In genomic region chr15:27121672-27122071, GRCh38 we compare ENCODE assay signal across 28 cellular contexts.
"Had no signal": no experiment of that assay in that cellular context is flagged by ENCODE, and none has a peak within 500 bp of the region (broad histone marks: within the 10 kb centered on the region; RNA-seq: fewer than 3 reads in every experiment).

No MANE protein-coding gene starts in this region.

- ATAC-seq: stimulated activated effector memory CD8-positive, alpha-beta T cell treated with anti-CD3 and anti-CD28 coated beads, Interleukin-12 subunit alpha, Interleukin-12 subunit beta, amount 100 ng/mL, for 72 hours; stimulated activated memory B cell treated with anti-CD40 and anti-IgM and Interleukin-4, amounts not matched to agents 10 μg/mL and 1 μg/mL and 100 μg/mL, for 72 hours; stimulated activated naive B cell treated with anti-CD40 and anti-IgM and Interleukin-4, amounts not matched to agents 10 μg/mL and 1 μg/mL and 100 μg/mL, for 72 hours; stimulated activated naive CD8-positive, alpha-beta T cell treated with anti-CD3 and anti-CD28 coated beads, Interleukin-15, amount 100 ng/mL, for 72 hours; stimulated activated naive CD8-positive, alpha-beta T cell treated with anti-CD3 and anti-CD28 coated beads, Interleukin-15, Interleukin-2, amounts not matched to agents 100 U/mL and 50 U/mL, for 24 hours; upper lobe of right lung had no signal

- H3K4me1 ChIP-seq: stomach, suprapubic skin, testis, thyroid gland, tibial artery, tibial nerve, transverse colon, upper lobe of left lung, upper lobe of right lung, uterus, vagina had no signal

- H3K4me3 ChIP-seq: stomach, suprapubic skin, testis, thoracic aorta, thyroid gland, tibial artery, tibial nerve, transverse colon, upper lobe of left lung, upper lobe of right lung, uterus, vagina had no signal

- H3K4me1 Mint-ChIP-seq: stimulated activated effector memory CD8-positive, alpha-beta T cell treated with anti-CD3 and anti-CD28 coated beads, Interleukin-12 subunit alpha, Interleukin-12 subunit beta, amount 100 ng/mL, for 72 hours; stimulated activated memory B cell treated with anti-CD40 and anti-IgM and Interleukin-4, amounts not matched to agents 10 μg/mL and 1 μg/mL and 100 μg/mL, for 72 hours; stimulated activated naive B cell treated with anti-CD40 and anti-IgM and Interleukin-4, amounts not matched to agents 10 μg/mL and 1 μg/mL and 100 μg/mL, for 72 hours; stimulated activated naive CD8-positive, alpha-beta T cell treated with anti-CD3 and anti-CD28 coated beads, Interleukin-15, amount 100 ng/mL, for 72 hours had no signal

- H3K9me3 ChIP-seq: suprapubic skin, testis, thoracic aorta, thyroid gland, tibial artery, tibial nerve, transverse colon, upper lobe of right lung, uterus, vagina had no signal

- H3K27ac ChIP-seq: stomach, suprapubic skin, testis, thoracic aorta, thyroid gland, tibial artery, tibial nerve, transverse colon, upper lobe of left lung, upper lobe of right lung, uterus, vagina had no signal

- H3K36me3 Mint-ChIP-seq: stimulated activated effector memory CD8-positive, alpha-beta T cell treated with anti-CD3 and anti-CD28 coated beads, Interleukin-12 subunit alpha, Interleukin-12 subunit beta, amount 100 ng/mL, for 72 hours; stimulated activated memory B cell treated with anti-CD40 and anti-IgM and Interleukin-4, amounts not matched to agents 10 μg/mL and 1 μg/mL and 100 μg/mL, for 72 hours; stimulated activated naive B cell treated with anti-CD40 and anti-IgM and Interleukin-4, amounts not matched to agents 10 μg/mL and 1 μg/mL and 100 μg/mL, for 72 hours; type B pancreatic cell had no signal

- H3K36me3 ChIP-seq: stomach, suprapubic skin, thoracic aorta, thyroid gland, tibial artery, tibial nerve, transverse colon, upper lobe of left lung, upper lobe of right lung, uterus, vagina had no signal

- DNase-seq: stimulated activated CD4-positive, alpha-beta T cell treated with anti-CD3 and anti-CD28 coated beads, Interleukin-2, amount 100 ng/mL, for 24 hours; stimulated activated CD4-positive, alpha-beta T cell treated with anti-CD3 and anti-CD28 coated beads, Interleukin-2, amount 100 ng/mL, for 48 hours; stimulated activated CD4-positive, alpha-beta T cell treated with anti-CD3 and anti-CD28 coated beads, Interleukin-4, amount 100 ng/mL, for 1 hour; stimulated activated CD4-positive, alpha-beta T cell treated with anti-CD3 and anti-CD28 coated beads, Interleukin-4, amount 100 ng/mL, for 24 hours; stimulated activated CD4-positive, alpha-beta T cell treated with anti-CD3 and anti-CD28 coated beads, Interleukin-4, amount 100 ng/mL, for 4 hours; stimulated activated CD8-positive, alpha-beta memory T cell treated with anti-CD3 and anti-CD28 coated beads, Interleukin-4, amount 100 ng/mL, for 48 hours; stimulated activated naive B cell treated with anti-CD40 and anti-IgM and Interleukin-4, amounts not matched to agents 10 μg/mL and 1 μg/mL and 100 μg/mL, for 72 hours; stimulated activated naive CD4-positive, alpha-beta T cell; stimulated activated naive CD4-positive, alpha-beta T cell treated with Interleukin-2 at 50 U/mL for 16 hours; stimulated activated naive CD8-positive, alpha-beta T cell treated with anti-CD3 and anti-CD28 coated beads, Interleukin-15, amount 100 ng/mL, for 72 hours; stimulated activated naive CD8-positive, alpha-beta T cell treated with anti-CD3 and anti-CD28 coated beads, Interleukin-15, Interleukin-2, amounts not matched to agents 100 U/mL and 50 U/mL, for 24 hours; stomach; substantia nigra; testis; thyroid gland; tibial artery; transverse colon; upper lobe of left lung; upper lobe of right lung; uterus had no signal

- H3K27me3 Mint-ChIP-seq: stimulated activated memory B cell treated with anti-CD40 and anti-IgM and Interleukin-4, amounts not matched to agents 10 μg/mL and 1 μg/mL and 100 μg/mL, for 72 hours; stimulated activated naive B cell treated with anti-CD40 and anti-IgM and Interleukin-4, amounts not matched to agents 10 μg/mL and 1 μg/mL and 100 μg/mL, for 72 hours; stimulated activated naive CD8-positive, alpha-beta T cell treated with anti-CD3 and anti-CD28 coated beads, Interleukin-15, amount 100 ng/mL, for 72 hours; stimulated activated naive CD8-positive, alpha-beta T cell treated with anti-CD3 and anti-CD28 coated beads, Interleukin-15, Interleukin-2, amounts not matched to agents 100 ng/mL and 50 ng/mL, for 24 hours; type B pancreatic cell had no signal

- H3K27me3 ChIP-seq: stomach, suprapubic skin, testis, thyroid gland, tibial artery, tibial nerve, transverse colon, upper lobe of left lung, upper lobe of right lung, uterus, vagina had no signal

- H3K4me3 Mint-ChIP-seq: stimulated activated effector memory CD8-positive, alpha-beta T cell treated with anti-CD3 and anti-CD28 coated beads, Interleukin-12 subunit alpha, Interleukin-12 subunit beta, amount 100 ng/mL, for 72 hours; stimulated activated memory B cell treated with anti-CD40 and anti-IgM and Interleukin-4, amounts not matched to agents 10 μg/mL and 1 μg/mL and 100 μg/mL, for 72 hours; stimulated activated naive B cell treated with anti-CD40 and anti-IgM and Interleukin-4, amounts not matched to agents 10 μg/mL and 1 μg/mL and 100 μg/mL, for 72 hours; stimulated activated naive CD8-positive, alpha-beta T cell treated with anti-CD3 and anti-CD28 coated beads, Interleukin-15, amount 100 ng/mL, for 72 hours; stimulated activated naive CD8-positive, alpha-beta T cell treated with anti-CD3 and anti-CD28 coated beads, Interleukin-15, Interleukin-2, amounts not matched to agents 100 ng/mL and 50 ng/mL, for 24 hours; type B pancreatic cell had no signal

- H3K9me3 Mint-ChIP-seq: type B pancreatic cell had no signal

- H3K27ac Mint-ChIP-seq: stimulated activated effector memory CD8-positive, alpha-beta T cell treated with anti-CD3 and anti-CD28 coated beads, Interleukin-12 subunit alpha, Interleukin-12 subunit beta, amount 100 ng/mL, for 72 hours; stimulated activated memory B cell treated with anti-CD40 and anti-IgM and Interleukin-4, amounts not matched to agents 10 μg/mL and 1 μg/mL and 100 μg/mL, for 72 hours; stimulated activated naive B cell treated with anti-CD40 and anti-IgM and Interleukin-4, amounts not matched to agents 10 μg/mL and 1 μg/mL and 100 μg/mL, for 72 hours; stimulated activated naive CD8-positive, alpha-beta T cell treated with anti-CD3 and anti-CD28 coated beads, Interleukin-15, Interleukin-2, amounts not matched to agents 100 ng/mL and 50 ng/mL, for 24 hours; type B pancreatic cell had no signal
